7 cellular contexts compared by ENCODE assay signal in the genomic region with DNA sequence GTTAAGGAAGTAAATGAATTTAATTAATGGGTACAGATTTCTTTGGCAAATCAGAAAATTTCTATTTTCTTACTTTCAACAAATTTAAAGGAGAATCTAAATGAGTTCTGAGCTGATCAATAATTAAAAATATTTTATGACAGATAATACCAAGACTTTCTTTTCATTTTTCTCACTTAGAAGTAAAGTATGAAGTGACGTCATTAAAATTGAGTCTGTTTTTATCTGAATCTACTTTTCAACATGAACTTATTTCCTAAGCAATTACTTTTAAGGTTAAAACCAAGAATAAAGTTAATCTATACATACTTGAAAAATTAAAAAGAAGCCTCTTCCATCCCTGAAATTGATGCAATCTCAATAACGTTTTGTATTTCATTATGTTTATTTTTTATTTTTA.
"Had no signal": no experiment of that assay in that cellular context is flagged by ENCODE, and none has a peak within 500 bp of the region (broad histone marks: within the 10 kb centered on the region; RNA-seq: fewer than 3 reads in every experiment).

No MANE protein-coding gene starts in this region.

- H3K4me3 ChIP-seq: GM23338 had no signal

- ATAC-seq: GM23338 had no signal

- DNase-seq: H9, HCEC 1CT, KG1 had no signal

- H3K4me2 ChIP-seq: GM23338 had no signal

- H2AFZ ChIP-seq: GM23338 had no signal

- FAIRE-seq: H1, H54, HTR-8/SVneo had no signal
